ENCODE assay signal across 8 cellular contexts in genomic region chr1:193104496-193104905, GRCh38. TPM values are rescaled to one million over a fixed set of nuclear protein-coding genes. Genes with fewer than 3 reads are reported as not detected.
DNase-seq lines count a peak whose midpoint lies in the region; ATAC-seq and TF ChIP-seq lines count a peak whose summit lies in the region.

No MANE protein-coding gene starts in this region.

- peak overlapping the region; percentile 27; the same call in 1 of the 2 replicates for H3K27ac Mint-ChIP-seq in GM23338
- peak overlapping the region; percentile 76 for H3K27ac Mint-ChIP-seq in activated B cell treated with CpG ODN at 0.5 μM for 24 hours
- peak overlapping the region; percentile 87 for H3K27ac Mint-ChIP-seq in endodermal cell
- peak overlapping the region; percentile 65 for H3K27ac Mint-ChIP-seq in memory B cell

- H3K9me2 ChIP-seq in GM23338 (ENCODE audit: insufficient read depth) (no peaks in the 10 kb centered on the region), Karpas-422 (replicated peaks; ENCODE audit: insufficient read depth, low read length) (no peaks in the 10 kb centered on the region)

- no peak for DNase-seq in activated CD4-positive, CD25-positive, alpha-beta regulatory T cell (lab: John Stamatoyannopoulos, UW)
- DNase-seq in GM23338 (ENCODE audit: low spot score) = peak; percentile 78
- DNase-seq in Karpas-422 = peak; percentile 62
- no peak for DNase-seq in activated B cell treated with CpG ODN at 0.5 μM for 24 hours
- peak; percentile 80 for DNase-seq in endodermal cell
- no peak for DNase-seq in memory B cell (ENCODE audit: low spot score in 2 of 2)
- peak in 35 of 49 donors; percentile 4 to 67 (median 18) for DNase-seq in substantia nigra (lab: John Stamatoyannopoulos, UW)

- H3K4me1 Mint-ChIP-seq in GM23338 = peaks cover 25% of the 10 kb centered on the region; the same call in 2 of the 3 replicates
- H3K4me1 Mint-ChIP-seq in activated B cell treated with CpG ODN at 0.5 μM for 24 hours = peaks cover 18% of the 10 kb centered on the region
- peaks cover 14% of the 10 kb centered on the region for H3K4me1 Mint-ChIP-seq in endodermal cell
- peaks cover 15% of the 10 kb centered on the region for H3K4me1 Mint-ChIP-seq in memory B cell

- H3K4me1 ChIP-seq in GM23338 (ENCODE audit: insufficient read depth) = peaks cover 11% of the 10 kb centered on the region; the same call in 1 of the 2 replicates
- H3K4me1 ChIP-seq in Karpas-422 (ENCODE audit: low read length) = peaks cover 21% of the 10 kb centered on the region
- H3K4me1 ChIP-seq in endodermal cell (ENCODE audit: control insufficient read depth, insufficient read depth, low read length) = no peaks in the 10 kb centered on the region

- peaks cover 16% of the 10 kb centered on the region for H3K27me3 ChIP-seq in GM23338 (ENCODE audit: insufficient read depth)
- no peaks in the 10 kb centered on the region for H3K27me3 ChIP-seq in Karpas-422 (ENCODE audit: low read length)
- H3K27me3 ChIP-seq in endodermal cell (ENCODE audit: control insufficient read depth, insufficient read depth, low read length, poor library complexity, severe bottlenecking) = no peaks in the 10 kb centered on the region

- CTCF ChIA-PET in activated B cell treated with CpG ODN at 0.5 μM for 24 hours (lab: Charles Lee) = interaction anchor here (1.0 to 2.0 kb wide), 4 partner anchors 17 to 630 kb away, joined by 3 to 4 read pairs (median 4); partner anchors contain the start of gene CDC73

- H3F3A ChIP-seq in GM23338 (replicated peaks; ENCODE audit: low read depth) = peaks cover 11% of the 10 kb centered on the region

- H3K4me3 Mint-ChIP-seq in GM23338 = peak overlapping the region; percentile 84
- H3K4me3 Mint-ChIP-seq in activated B cell treated with CpG ODN at 0.5 μM for 24 hours = peak overlapping the region; percentile 93
- peak overlapping the region; percentile 82 for H3K4me3 Mint-ChIP-seq in endodermal cell
- H3K4me3 Mint-ChIP-seq in memory B cell = peak overlapping the region; percentile 89

- H3K79me2 ChIP-seq in GM23338 (replicated peaks; ENCODE audit: insufficient read depth) (peaks cover 12% of the 10 kb centered on the region; the same call in 1 of the 2 replicates), Karpas-422 (ENCODE audit: low read length) (peaks cover 45% of the 10 kb centered on the region)

- H3K27me3 Mint-ChIP-seq in GM23338 (ENCODE audit: insufficient read depth, low read depth, poor library complexity) (peaks cover 4% of the 10 kb centered on the region), activated B cell treated with CpG ODN at 0.5 μM for 24 hours (no peaks in the 10 kb centered on the region), endodermal cell (ENCODE audit: insufficient read depth) (peaks cover 13% of the 10 kb centered on the region), memory B cell (no peaks in the 10 kb centered on the region)

- peak; percentile 12 to 23 for ATAC-seq in activated CD4-positive, CD25-positive, alpha-beta regulatory T cell treated with anti-CD3 and anti-CD28 coated beads, Interleukin-2, amount 50 U/mL, for 24 hours
- ATAC-seq in GM23338 = peak; percentile 73
- peak; percentile 23 for ATAC-seq in activated B cell treated with CpG ODN at 0.5 μM for 24 hours (ENCODE audit: low read depth)
- peak; percentile 26 for ATAC-seq in memory B cell (ENCODE audit: low read depth)

- H2AFZ ChIP-seq in GM23338 (peak overlapping the region; percentile 98), Karpas-422 (ENCODE audit: low read length) (peak overlapping the region; percentile 100)

- H3K9ac ChIP-seq in Karpas-422 (ENCODE audit: low read length) = peak overlapping the region; percentile 85
- peak overlapping the region; percentile 31 for H3K9ac ChIP-seq in endodermal cell (ENCODE audit: extremely low read depth, low read length, poor library complexity, severe bottlenecking)

- H3K36me3 ChIP-seq in GM23338 (ENCODE audit: insufficient read depth) (no peaks in the 10 kb centered on the region; the same call in 1 of the 2 replicates), Karpas-422 (ENCODE audit: insufficient read depth, low read length) (peaks cover 14% of the 10 kb centered on the region; the same call in 1 of the 2 replicates), endodermal cell (ENCODE audit: control insufficient read depth, insufficient read depth, low read length) (no peaks in the 10 kb centered on the region)

- peak overlapping the region; percentile 98 for H3K4me2 ChIP-seq in GM23338
- H3K4me2 ChIP-seq in Karpas-422 (ENCODE audit: low read depth, low read length, poor library complexity, severe bottlenecking) = peak overlapping the region; percentile 99

- peak overlapping the region; percentile 95 for H3K4me3 ChIP-seq in GM23338
- peak overlapping the region; percentile 98 for H3K4me3 ChIP-seq in Karpas-422 (ENCODE audit: low read length)
- H3K4me3 ChIP-seq in endodermal cell (ENCODE audit: low read length) = peak overlapping the region; percentile 89

- POLR2A ChIA-PET in activated B cell treated with CpG ODN at 0.5 μM for 24 hours (lab: Charles Lee) = interaction anchor here (2.6 to 5.1 kb wide), 2 partner anchors 17 to 46 kb away, joined by 22 to 42 read pairs; partner anchors contain the start of genes CDC73, RO60 and UCHL5

- TF ChIP-seq CTCF in GM23338 (conservative IDR thresholded peaks at IDR 0.05; ENCODE audit: low read depth in 2 of 2) (no peak), activated B cell treated with CpG ODN at 0.5 μM for 24 hours (IDR thresholded peaks at IDR 0.05) (no peak), endodermal cell (conservative IDR thresholded peaks at IDR 0.05) (no peak)

- WGBS in endodermal cell (ENCODE audit: insufficient coverage in 1 of 2, insufficient read length in 1 of 2), 2 experiments = 0 to 1% methylated on average over 22 to 24 of the region's 24 CpGs

- H4K20me1 ChIP-seq in GM23338 (replicated peaks; ENCODE audit: insufficient read depth) (peaks cover 8% of the 10 kb centered on the region), Karpas-422 (ENCODE audit: insufficient read depth, low read depth, low read length) (no peaks in the 10 kb centered on the region)

- H3K9me3 ChIP-seq in Karpas-422 (ENCODE audit: low read length) (no peaks in the 10 kb centered on the region), endodermal cell (ENCODE audit: control insufficient read depth, low read length) (no peaks in the 10 kb centered on the region)

- H3K9me3 Mint-ChIP-seq in GM23338 (no peaks in the 10 kb centered on the region), activated B cell treated with CpG ODN at 0.5 μM for 24 hours (no peaks in the 10 kb centered on the region), endodermal cell (no peaks in the 10 kb centered on the region), memory B cell (no peaks in the 10 kb centered on the region)

- H3K36me3 Mint-ChIP-seq in GM23338 (ENCODE audit: low read depth) (no peaks in the 10 kb centered on the region), activated B cell treated with CpG ODN at 0.5 μM for 24 hours (ENCODE audit: low read depth) (peaks cover 17% of the 10 kb centered on the region), endodermal cell (ENCODE audit: low read depth) (peaks cover 5% of the 10 kb centered on the region), memory B cell (peaks cover 3% of the 10 kb centered on the region)

- intact Hi-C loops in activated B cell treated with CpG ODN at 0.5 μM for 24 hours (cut with micrococcal nuclease) = no loop called here

- H3K27ac ChIP-seq in GM23338 (ENCODE audit: low read depth) = no peak overlapping the region
- H3K27ac ChIP-seq in Karpas-422 (ENCODE audit: low read length) = no peak overlapping the region
- no peak overlapping the region for H3K27ac ChIP-seq in endodermal cell (ENCODE audit: low read depth, low read length)
- peak overlapping the region; percentile 75 for H3K27ac ChIP-seq in substantia nigra (ENCODE audit: low read depth, low read length, poor library complexity, severe bottlenecking)

TF ChIP-seq in GM23338, 12 proteins besides CTCF, POLR2A, EP300 and RAD21 (continues in another document):
- TF ChIP-seq ZNF331 (CRISPR knock-in tag; IDR thresholded peaks at IDR 0.05; ENCODE audit: low read depth) (no peak), JUNB (IDR thresholded peaks at IDR 0.05; ENCODE audit: unreplicated experiment) (no peak), CREB1 (CRISPR knock-in tag; IDR thresholded peaks at IDR 0.05; ENCODE audit: low read depth) (no peak), POLR2AphosphoS5 (IDR thresholded peaks at IDR 0.05; ENCODE audit: low read depth) (no peak), ZNF114 (CRISPR knock-in tag; IDR thresholded peaks at IDR 0.05) (no peak), NANOG (IDR thresholded peaks at IDR 0.05; ENCODE audit: borderline replicate concordance) (no peak)

RNA-seq across cellular contexts. Expression of gene GLRX2, which starts 0.7 kb away (rescaled TPM):
- 7.2 and 7.7 TPM in 2 replicates for total RNA-seq in GM23338 (2014; rRNA removed; shearing (Covaris generic))
- 28.3 and 37.8 TPM in 2 replicates for polyA plus RNA-seq in GM23338 (2016; fragmentation: Nextera tagmentation; extraction: Ambion mirVana)
- total RNA-seq in Karpas-422 (2014; rRNA removed; shearing (Covaris generic); ENCODE audit: low replicate concordance) = 13.3 and 30.9 TPM in 2 replicates
- total RNA-seq in activated B cell treated with CpG ODN at 0.5 μM for 24 hours (10.9 and 14.4 TPM in 2 replicates), endodermal cell (10 to 100 TPM in 1 of 2 donors, 1 to 10 TPM in 1; 8.6 to 11.0 TPM)
- polyA plus RNA-seq in endodermal cell (2013, experiment 1 of 2) = 5.3 TPM
- 6.1 TPM for polyA plus RNA-seq in endodermal cell (2013, experiment 2 of 2)

RNA-seq across cellular contexts. Expression of gene CDC73, which starts 17.3 kb away (rescaled TPM):
- 36.9 and 40.4 TPM in 2 replicates for total RNA-seq in GM23338 (2014; rRNA removed; shearing (Covaris generic))
- polyA plus RNA-seq in GM23338 (2016; fragmentation: Nextera tagmentation; extraction: Ambion mirVana) = 62.5 and 63.2 TPM in 2 replicates
- total RNA-seq in Karpas-422 (2014; rRNA removed; shearing (Covaris generic); ENCODE audit: low replicate concordance) = 21.1 and 37.9 TPM in 2 replicates
- total RNA-seq in activated B cell treated with CpG ODN at 0.5 μM for 24 hours = 55.9 and 59.1 TPM in 2 replicates
- total RNA-seq in endodermal cell = 10 to 100 TPM; 52.8 to 53.0 TPM
- 31.7 TPM for polyA plus RNA-seq in endodermal cell (2013, experiment 1 of 2)
- polyA plus RNA-seq in endodermal cell (2013, experiment 2 of 2) = 30.3 TPM

RNA-seq across cellular contexts. Expression of gene RO60, which starts 45.1 kb away (rescaled TPM):
- total RNA-seq in GM23338 (2014; rRNA removed; shearing (Covaris generic)) = 122 and 130 TPM in 2 replicates
- polyA plus RNA-seq in GM23338 (2016; fragmentation: Nextera tagmentation; extraction: Ambion mirVana) = 87.3 and 103 TPM in 2 replicates
- total RNA-seq in Karpas-422 (2014; rRNA removed; shearing (Covaris generic); ENCODE audit: low replicate concordance) = 107 and 168 TPM in 2 replicates
- 55.9 and 61.1 TPM in 2 replicates for total RNA-seq in activated B cell treated with CpG ODN at 0.5 μM for 24 hours
- total RNA-seq in endodermal cell = 10 to 100 TPM; 79.4 to 92.0 TPM
- polyA plus RNA-seq in endodermal cell (2013, experiment 1 of 2) = 41.1 TPM
- polyA plus RNA-seq in endodermal cell (2013, experiment 2 of 2) = 47.7 TPM

RNA-seq across cellular contexts. Expression of gene UCHL5, which starts 45.3 kb away (rescaled TPM):
- 40.2 and 42.5 TPM in 2 replicates for total RNA-seq in GM23338 (2014; rRNA removed; shearing (Covaris generic))
- polyA plus RNA-seq in GM23338 (2016; fragmentation: Nextera tagmentation; extraction: Ambion mirVana) = 60.2 and 67.1 TPM in 2 replicates
- total RNA-seq in Karpas-422 (2014; rRNA removed; shearing (Covaris generic); ENCODE audit: low replicate concordance) = 48.8 and 63.4 TPM in 2 replicates
- 32.3 and 36.4 TPM in 2 replicates for total RNA-seq in activated B cell treated with CpG ODN at 0.5 μM for 24 hours
- 10 to 100 TPM; 33.0 to 40.6 TPM for total RNA-seq in endodermal cell
- polyA plus RNA-seq in endodermal cell (2013, experiment 1 of 2) = 32.7 TPM
- 33.8 TPM for polyA plus RNA-seq in endodermal cell (2013, experiment 2 of 2)

Comparison
In these comparisons a context has a peak if more than half of its experiments do, and no peak if none do; other contexts are left out.
1. ATAC-seq: peak in every context shown above with its lines; median percentile 73 in GM23338; 26 in memory B cell; 23 in activated B cell treated with CpG ODN at 0.5 μM for 24 hours; 18 in activated CD4-positive, CD25-positive, alpha-beta regulatory T cell treated with anti-CD3 and anti-CD28 coated beads, Interleukin-2, amount 50 U/mL, for 24 hours.
2. DNase-seq: peak in GM23338 (single experiment), Karpas-422 (single experiment), endodermal cell (single experiment) and substantia nigra (35 of 49); none in activated CD4-positive, CD25-positive, alpha-beta regulatory T cell (0 of 4), activated B cell treated with CpG ODN at 0.5 μM for 24 hours (single experiment) and memory B cell (0 of 2).
3. H3K27ac Mint-ChIP-seq: peak in every context shown above with its lines; median percentile 87 in endodermal cell; 76 in activated B cell treated with CpG ODN at 0.5 μM for 24 hours; 65 in memory B cell; 27 in GM23338.
4. Peak in every context shown above with its lines, with median percentiles within 50 percentile points of each other: H3K4me3 ChIP-seq and H3K4me3 Mint-ChIP-seq.